In genomic region chr1:148532158-148532557, GRCh38 we compare ENCODE assay signal across 1 cellular context.
A peak's percentile ranks its signal among the peaks of the same experiment; 100 is the strongest.
TF ChIP-seq lines count a peak whose summit lies in the region.

No MANE protein-coding gene starts in this region.

TF ChIP-seq in HepG2, 621 proteins besides CTCF, POLR2A, EP300 and RAD21:
- TF ChIP-seq STAG1 (CRISPR knock-in tag; IDR thresholded peaks at IDR 0.05) = peak; percentile 25
TF ChIP-seq in HepG2: peak in this region for 1; not testable (repeated sequence) for 620.
